ENCODE assay signal across 11 cellular contexts in genomic region chr13:93794197-93794885, GRCh38.
DNase-seq lines count a peak whose midpoint lies in the region; ATAC-seq, FAIRE-seq and TF ChIP-seq lines count a peak whose summit lies in the region.
"Had no signal": no experiment of that assay in that cellular context is flagged by ENCODE, and none has a peak within 500 bp of the region (broad histone marks: within the 10 kb centered on the region; RNA-seq: fewer than 3 reads in every experiment).

No MANE protein-coding gene starts in this region.

- H2AFZ ChIP-seq in HepG2 (ENCODE audit: low read length) = no peak overlapping the region

- no peak overlapping the region for H3K4me3 ChIP-seq in fibroblast of mammary gland (ENCODE audit: control insufficient read depth, low read depth, low read length)
- no peak overlapping the region for H3K4me3 ChIP-seq in HepG2 (replicated peaks in 1 of 3; ENCODE audit: insufficient read depth in 1 of 3, low read depth in 2 of 3, low read length in 3 of 3)
- H3K4me3 ChIP-seq in tibial nerve = no peak overlapping the region

- H3K9me3 ChIP-seq in HepG2 (ENCODE audit: low read length) (no peaks in the 10 kb centered on the region), tibial nerve (no peaks in the 10 kb centered on the region)

- no peak overlapping the region for H3K4me2 ChIP-seq in HepG2 (ENCODE audit: low read depth, low read length)

- no TSS peak for BruUV-seq in HepG2 (replicated peaks; lab: Mats Ljungman, UMichigan)

- peak; percentile 86 for ATAC-seq in GM18511 (IDR thresholded peaks at IDR 0.05; ENCODE audit: unreplicated experiment)
- peak; percentile 92 for ATAC-seq in GM21529 (IDR thresholded peaks at IDR 0.05; ENCODE audit: unreplicated experiment)
- peak; percentile 86 for ATAC-seq in HG03439 (IDR thresholded peaks at IDR 0.05; ENCODE audit: unreplicated experiment)
- no peak for ATAC-seq in HepG2
- ATAC-seq: naive thymus-derived CD4-positive, alpha-beta T cell had no signal

- H3K79me2 ChIP-seq in HepG2 (ENCODE audit: insufficient read depth, low read length) = no peaks in the 10 kb centered on the region

- FAIRE-seq in HepG2 (lab: Jason Lieb, UNC) = no peak
- FAIRE-seq: D721Med had no signal

- H3K4me1 ChIP-seq in HepG2 (ENCODE audit: insufficient read depth, low read length) (no peaks in the 10 kb centered on the region), tibial nerve (no peaks in the 10 kb centered on the region)

- 99% methylated on average over 3 of the region's 3 CpGs for WGBS in HepG2 (ENCODE audit: low lambda C conversion rate)
- WGBS in tibial nerve, 2 donors = 56 to 59% methylated on average over 3 of the region's 3 CpGs

- no peaks in the 10 kb centered on the region for H4K20me1 ChIP-seq in HepG2 (ENCODE audit: insufficient read depth, low read length)

- intact Hi-C loops in HepG2 (cut with micrococcal nuclease; ENCODE audit: unreplicated experiment) = no loop called here

- H3K27ac ChIP-seq in HepG2 (ENCODE audit: extremely low read length, insufficient read depth, low read length) (no peak overlapping the region), tibial nerve (no peak overlapping the region)

- no peaks in the 10 kb centered on the region for H3K27me3 ChIP-seq in HepG2 (ENCODE audit: control insufficient read depth in 1 of 2, insufficient read depth in 2 of 2, low read length in 2 of 2)
- H3K27me3 ChIP-seq in tibial nerve = no peaks in the 10 kb centered on the region

- H3K9ac ChIP-seq in HepG2 (ENCODE audit: insufficient read depth, low read depth, low read length) = no peak overlapping the region

- TF ChIP-seq CTCF in fibroblast of mammary gland (conservative IDR thresholded peaks at IDR 0.05; ENCODE audit: control insufficient read depth, insufficient read depth, low read depth, low read length) (no peak), HepG2 (CRISPR knock-in tag; IDR thresholded peaks at IDR 0.05) (no peak), tibial nerve (IDR thresholded peaks at IDR 0.05) (no peak)

- no peak for TF ChIP-seq RAD21 in HepG2 (CRISPR knock-in tag; IDR thresholded peaks at IDR 0.05)

- TF ChIP-seq POLR2A in HepG2 (IDR thresholded peaks at IDR 0.05; ENCODE audit: insufficient read depth in 1 of 2, low read depth in 2 of 2, low read length in 2 of 2) (no peak), tibial nerve (IDR thresholded peaks at IDR 0.05) (no peak)

- CTCF ChIA-PET in HepG2 (lab: Yijun Ruan, JAX; ENCODE audit: low intra/inter-chr PET ratio, low total read pairs) = no interaction called here

- in situ Hi-C loops in HepG2 (cut with HindIII; ENCODE audit: extremely low pct_ligation_motif_present, low pct_unique_long_range_greater_than_20kb) = no loop called here

- peak; percentile 16 for DNase-seq in fibroblast of mammary gland (ENCODE audit: low read depth)
- no peak for DNase-seq in HepG2 (ENCODE audit: low spot score)
- DNase-seq in tibial nerve (ENCODE audit: low spot score in 2 of 2) = no peak
- DNase-seq in COLO829 (ENCODE audit: low spot score) = no peak
- no peak for DNase-seq in NCI-H345 treated with DMSO at 0.1 percent for 48 hours (lab: John Stamatoyannopoulos, UW; ENCODE audit: unreplicated experiment)
- DNase-seq: OCI-M1 had no signal

- POLR2A ChIA-PET in HepG2 (lab: Yijun Ruan, JAX) = no interaction called here

- TF ChIP-seq EP300 in HepG2 (IDR thresholded peaks at IDR 0.05; ENCODE audit: low read depth in 2 of 2, low read length in 2 of 2) (no peak), HepG2 (CRISPR knock-in tag; IDR thresholded peaks at IDR 0.05; ENCODE audit: borderline replicate concordance) (no peak), tibial nerve (IDR thresholded peaks at IDR 0.05) (no peak)

- no peaks in the 10 kb centered on the region for H3K36me3 ChIP-seq in HepG2 (replicated peaks in 1 of 2; ENCODE audit: control insufficient read depth in 1 of 2, insufficient read depth in 2 of 2, low read length in 2 of 2)
- H3K36me3 ChIP-seq in tibial nerve = no peaks in the 10 kb centered on the region

TF ChIP-seq in HepG2, 621 proteins besides CTCF, POLR2A, EP300 and RAD21 (continues in another document):
- TF ChIP-seq JUNB (CRISPR knock-in tag; IDR thresholded peaks at IDR 0.05; ENCODE audit: borderline replicate concordance) = no peak
- TF ChIP-seq BATF2 (CRISPR knock-in tag; IDR thresholded peaks at IDR 0.05) = no peak
- no peak for TF ChIP-seq SMARCE1 (IDR thresholded peaks at IDR 0.05; ENCODE audit: borderline replicate concordance)
- TF ChIP-seq ZSCAN20 (CRISPR knock-in tag; IDR thresholded peaks at IDR 0.05; ENCODE audit: borderline replicate concordance) = no peak
- TF ChIP-seq ZNF589 (CRISPR knock-in tag; conservative IDR thresholded peaks at IDR 0.05) = no peak
- TF ChIP-seq MTA1 (CRISPR knock-in tag; IDR thresholded peaks at IDR 0.05; ENCODE audit: borderline replicate concordance) = no peak
- TF ChIP-seq GFI1 (CRISPR knock-in tag; IDR thresholded peaks at IDR 0.05; ENCODE audit: borderline replicate concordance) = no peak
- TF ChIP-seq NCOA2 (CRISPR knock-in tag; IDR thresholded peaks at IDR 0.05) = no peak
- TF ChIP-seq HNRNPLL (IDR thresholded peaks at IDR 0.05; ENCODE audit: low read depth, low read length, poor library complexity, severe bottlenecking) = no peak
- no peak for TF ChIP-seq MEF2D (CRISPR knock-in tag; IDR thresholded peaks at IDR 0.05)
- TF ChIP-seq ZNF225 (CRISPR knock-in tag; IDR thresholded peaks at IDR 0.05) = no peak
- TF ChIP-seq ZBED4 (CRISPR knock-in tag; IDR thresholded peaks at IDR 0.05; ENCODE audit: borderline replicate concordance) = no peak
- no peak for TF ChIP-seq REXO4 (CRISPR knock-in tag; IDR thresholded peaks at IDR 0.05; ENCODE audit: borderline replicate concordance)
- no peak for TF ChIP-seq PRDM10 (CRISPR knock-in tag; IDR thresholded peaks at IDR 0.05; ENCODE audit: low read depth)
